ENCODE assay signal across 9 cellular contexts in genomic region chr16:67459066-67459857, GRCh38. TPM values are rescaled to one million over a fixed set of nuclear protein-coding genes. Genes with fewer than 3 reads are reported as not detected.
DNase-seq lines count a peak whose midpoint lies in the region; ATAC-seq and TF ChIP-seq lines count a peak whose summit lies in the region.
"Had no signal": no experiment of that assay in that cellular context is flagged by ENCODE, and none has a peak within 500 bp of the region (broad histone marks: within the 10 kb centered on the region; RNA-seq: fewer than 3 reads in every experiment).

No MANE protein-coding gene starts in this region.

- no peak overlapping the region for H3K4me3 ChIP-seq in lower lobe of right lung
- H3K4me3 ChIP-seq in suprapubic skin: no peak overlapping the region

- TF ChIP-seq EP300 in suprapubic skin (IDR thresholded peaks at IDR 0.05): no peak

- H3K27me3 ChIP-seq in lower lobe of right lung (ENCODE audit: low read depth) (no peaks in the 10 kb centered on the region), suprapubic skin (no peaks in the 10 kb centered on the region)

- H3K9me3 ChIP-seq in lower lobe of right lung (no peaks in the 10 kb centered on the region), suprapubic skin (no peaks in the 10 kb centered on the region)

- no peaks in the 10 kb centered on the region for H3K36me3 Mint-ChIP-seq in chondrocyte (ENCODE audit: low read depth)

- H3K4me1 ChIP-seq in lower lobe of right lung (peaks cover 75% of the 10 kb centered on the region), suprapubic skin (peaks cover 89% of the 10 kb centered on the region)

- no peaks in the 10 kb centered on the region for H3K27me3 Mint-ChIP-seq in chondrocyte (ENCODE audit: low read depth)
- H3K27me3 Mint-ChIP-seq: IgD-negative memory B cell had no signal

- TF ChIP-seq CTCF in chondrocyte (IDR thresholded peaks at IDR 0.05) (no peak), lower lobe of right lung (IDR thresholded peaks at IDR 0.05) (no peak), suprapubic skin (IDR thresholded peaks at IDR 0.05) (no peak)

- intact Hi-C loops in lower lobe of right lung (cut with DNase I): no loop called here

- H3K4me1 Mint-ChIP-seq in chondrocyte (ENCODE audit: low read depth): peaks cover 59% of the 10 kb centered on the region

- 53% methylated on average over 5 of the region's 7 CpGs for WGBS in suprapubic skin

- H3K4me3 Mint-ChIP-seq in chondrocyte (ENCODE audit: unreplicated experiment): no peak overlapping the region
- H3K4me3 Mint-ChIP-seq: IgD-negative memory B cell had no signal

- peak; percentile 27 for DNase-seq in HT1080 (ENCODE audit: low read depth)
- no peak for DNase-seq in chondrocyte (ENCODE audit: low spot score)
- DNase-seq in lower lobe of right lung: peak; percentile 71
- DNase-seq in suprapubic skin (ENCODE audit: low spot score in 2 of 2): no peak
- no peak for DNase-seq in stimulated activated CD4-positive, alpha-beta T cell treated with anti-CD3 and anti-CD28 coated beads, Interleukin-1b, Interleukin-23, amount 100 ng/mL, for 48 hours
- DNase-seq in AG20443 (ENCODE audit: low spot score): no peak
- DNase-seq in NCI-H187 treated with DMSO at 0.1 percent for 48 hours (lab: John Stamatoyannopoulos, UW): no peak
- DNase-seq: GOT3 had no signal

- peak overlapping the region; percentile 82 for H3K27ac Mint-ChIP-seq in chondrocyte (ENCODE audit: unreplicated experiment)

- TF ChIP-seq POLR2A in suprapubic skin (IDR thresholded peaks at IDR 0.05): no peak

- no peaks in the 10 kb centered on the region for H3K9me3 Mint-ChIP-seq in chondrocyte (ENCODE audit: low read depth)
- H3K9me3 Mint-ChIP-seq: IgD-negative memory B cell had no signal

- ATAC-seq in lower lobe of right lung: peak; percentile 75 to 84

- H3K27ac ChIP-seq in lower lobe of right lung (peak overlapping the region; percentile 80), suprapubic skin (peak overlapping the region; percentile 86)

- H3K36me3 ChIP-seq in lower lobe of right lung (peaks cover 15% of the 10 kb centered on the region), suprapubic skin (no peaks in the 10 kb centered on the region)

RNA-seq across cellular contexts. Expression of gene ATP6V0D1, which starts 21.7 kb away (rescaled TPM):
- total RNA-seq in HT1080 (2014; rRNA removed; shearing (Covaris generic)): 89.7 and 108 TPM in 2 replicates
- 67.0 and 67.1 TPM in 2 replicates for polyA plus RNA-seq in HT1080 (2015; cell fraction: cytosol; rRNA removed)
- 62.2 and 67.6 TPM in 2 replicates for polyA plus RNA-seq in HT1080 (2015; cell fraction: nucleus; rRNA removed)
- total RNA-seq in chondrocyte (83.8 to 89.8 TPM (median 85.5 TPM) in 3 replicates), lower lobe of right lung (175 TPM), suprapubic skin (100 to 1,000 TPM in 3 of 4 donors, 10 to 100 TPM in 1; 90.0 to 134 (median 110) TPM)

RNA-seq across cellular contexts. Expression of gene AGRP, which starts 24.1 kb away (rescaled TPM):
- not detected in 2 replicates for total RNA-seq in HT1080 (2014; rRNA removed; shearing (Covaris generic))
- not detected in 2 replicates for polyA plus RNA-seq in HT1080 (2015; cell fraction: cytosol; rRNA removed)
- not detected in 2 replicates for polyA plus RNA-seq in HT1080 (2015; cell fraction: nucleus; rRNA removed)
- total RNA-seq in chondrocyte (not detected in 3 replicates), lower lobe of right lung (8.5 TPM), suprapubic skin (not detected)
- polyA plus RNA-seq: IgD-negative memory B cell had no signal

RNA-seq across cellular contexts. Expression of gene HSD11B2, which starts 28.3 kb away (rescaled TPM):
- 0.94 and 1.0 TPM in 2 replicates for total RNA-seq in HT1080 (2014; rRNA removed; shearing (Covaris generic))
- 0.11 and 0.12 TPM in 2 replicates for polyA plus RNA-seq in HT1080 (2015; cell fraction: cytosol; rRNA removed)
- polyA plus RNA-seq in HT1080 (2015; cell fraction: nucleus; rRNA removed): 0.47 and 1.1 TPM in 2 replicates
- total RNA-seq in chondrocyte (0.20 to 0.77 TPM in 2 of 3 replicates, not detected in the other), lower lobe of right lung (2.9 TPM), suprapubic skin (100 to 1,000 TPM in 1 of 4 donors, 10 to 100 TPM in 3; 45.6 to 164 (median 69.1) TPM)
- polyA plus RNA-seq: IgD-negative memory B cell had no signal

RNA-seq across cellular contexts. Expression of gene ZDHHC1, which starts 43.0 kb away (rescaled TPM):
- 2.6 and 4.1 TPM in 2 replicates for total RNA-seq in HT1080 (2014; rRNA removed; shearing (Covaris generic))
- 5.7 and 6.0 TPM in 2 replicates for polyA plus RNA-seq in HT1080 (2015; cell fraction: cytosol; rRNA removed)
- 6.4 and 9.2 TPM in 2 replicates for polyA plus RNA-seq in HT1080 (2015; cell fraction: nucleus; rRNA removed)
- total RNA-seq in chondrocyte (11.8 to 15.0 TPM (median 12.2 TPM) in 3 replicates), lower lobe of right lung (18.9 TPM), suprapubic skin (10 to 100 TPM; 14.0 to 31.0 (median 23.8) TPM)

Comparison
In these comparisons a context has a peak if more than half of its experiments do, and no peak if none do; other contexts are left out.
1. DNase-seq: peak in HT1080 (single experiment) and lower lobe of right lung (single experiment); none in chondrocyte (single experiment), suprapubic skin (0 of 2), stimulated activated CD4-positive, alpha-beta T cell treated with anti-CD3 and anti-CD28 coated beads, Interleukin-1b, Interleukin-23, amount 100 ng/mL, for 48 hours (single experiment), AG20443 (single experiment) and NCI-H187 treated with DMSO at 0.1 percent for 48 hours (single experiment).
2. RNA of gene HSD11B2, which starts 28.3 kb away (total RNA-seq): 45.6 to 164 TPM in suprapubic skin; 2.9 TPM in lower lobe of right lung (single experiment), 0.94 to 1.0 TPM in HT1080 and 0.20 to 0.77 TPM in chondrocyte; every median in the first group is over 10 times any median in the second.